Comparison of ENCODE assay signal across 1 cellular context in the genomic region with DNA sequence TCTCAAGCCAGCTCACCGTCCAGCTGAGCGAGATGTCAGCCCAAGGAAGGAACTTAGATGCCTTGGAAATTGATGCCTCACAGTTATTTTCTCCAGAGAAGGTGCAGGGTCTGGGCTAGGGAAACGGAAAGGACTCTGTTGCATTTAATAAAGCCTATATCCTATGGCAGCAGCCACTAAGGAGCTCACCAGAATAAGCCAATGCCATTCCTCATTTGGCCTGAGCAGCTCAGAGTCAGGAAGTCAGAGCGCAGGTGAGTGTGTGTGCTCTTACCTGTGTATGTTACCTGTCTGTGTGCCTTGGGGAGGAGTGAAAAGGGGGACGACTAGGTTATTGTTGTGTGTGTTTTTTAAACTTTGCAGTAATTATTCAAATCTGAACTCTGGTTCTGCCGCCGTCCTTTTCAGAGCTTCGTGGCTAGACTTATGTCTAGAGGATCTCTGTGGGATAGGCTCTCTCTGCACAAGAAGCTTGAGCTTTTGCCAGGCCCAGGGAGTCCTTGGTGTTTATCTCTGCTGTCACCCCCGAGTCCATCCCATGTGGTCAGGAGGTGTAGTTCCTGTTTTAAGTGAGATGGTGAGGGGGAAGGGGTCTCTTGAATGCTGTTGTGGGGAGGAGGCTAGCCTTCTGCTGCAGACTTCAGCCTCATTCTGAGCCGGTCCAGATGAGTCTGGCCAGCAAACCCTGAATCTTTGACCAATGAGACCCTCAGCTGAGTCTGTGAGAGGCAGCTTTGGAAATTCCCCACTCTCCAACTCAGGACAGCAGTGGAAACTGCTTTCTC.
A peak's percentile ranks its signal among the peaks of the same experiment; 100 is the strongest.
TF ChIP-seq lines count a peak whose summit lies in the region.

No MANE protein-coding gene starts in this region.

TF ChIP-seq in K562, 482 proteins besides CTCF, POLR2A, EP300 and RAD21 (continued from another document and continues in another):
- TF ChIP-seq, protein P1, sequence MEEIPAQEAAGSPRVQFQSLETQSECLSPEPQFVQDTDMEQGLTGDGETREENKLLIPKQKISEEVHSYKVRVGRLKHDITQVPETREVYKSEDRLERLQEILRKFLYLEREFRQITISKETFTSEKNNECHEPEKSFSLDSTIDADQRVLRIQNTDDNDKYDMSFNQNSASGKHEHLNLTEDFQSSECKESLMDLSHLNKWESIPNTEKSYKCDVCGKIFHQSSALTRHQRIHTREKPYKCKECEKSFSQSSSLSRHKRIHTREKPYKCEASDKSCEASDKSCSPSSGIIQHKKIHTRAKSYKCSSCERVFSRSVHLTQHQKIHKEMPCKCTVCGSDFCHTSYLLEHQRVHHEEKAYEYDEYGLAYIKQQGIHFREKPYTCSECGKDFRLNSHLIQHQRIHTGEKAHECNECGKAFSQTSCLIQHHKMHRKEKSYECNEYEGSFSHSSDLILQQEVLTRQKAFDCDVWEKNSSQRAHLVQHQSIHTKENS (CRISPR knock-in tag; IDR thresholded peaks at IDR 0.05) = no peak
- TF ChIP-seq, protein P2, sequence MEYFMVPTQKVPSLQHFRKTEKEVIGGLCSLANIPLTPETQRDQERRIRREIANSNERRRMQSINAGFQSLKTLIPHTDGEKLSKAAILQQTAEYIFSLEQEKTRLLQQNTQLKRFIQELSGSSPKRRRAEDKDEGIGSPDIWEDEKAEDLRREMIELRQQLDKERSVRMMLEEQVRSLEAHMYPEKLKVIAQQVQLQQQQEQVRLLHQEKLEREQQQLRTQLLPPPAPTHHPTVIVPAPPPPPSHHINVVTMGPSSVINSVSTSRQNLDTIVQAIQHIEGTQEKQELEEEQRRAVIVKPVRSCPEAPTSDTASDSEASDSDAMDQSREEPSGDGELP (CRISPR knock-in tag; IDR thresholded peaks at IDR 0.05; ENCODE audit: borderline replicate concordance) = 0 out of 2 replicates have a peak, but pooled peaks have one; percentile 3
- TF ChIP-seq HDAC8 (tag; IDR thresholded peaks at IDR 0.05) (no peak), SMARCA4 (IDR thresholded peaks at IDR 0.05) (peak; percentile 50; the same call in 1 of the 2 replicates), TCF7L2 (IDR thresholded peaks at IDR 0.05; ENCODE audit: low read depth, low read length) (no peak), TAL1 (IDR thresholded peaks at IDR 0.05) (0 out of 2 replicates have a peak, but pooled peaks have one; percentile 22), ZNF124 (CRISPR knock-in tag; IDR thresholded peaks at IDR 0.05) (no peak), L3MBTL2 (IDR thresholded peaks at IDR 0.05) (peak; percentile 51), ELF2 (CRISPR knock-in tag; IDR thresholded peaks at IDR 0.05) (no peak), ZNF134 (CRISPR knock-in tag; conservative IDR thresholded peaks at IDR 0.05) (no peak), FOXK2 (conservative IDR thresholded peaks at IDR 0.05 in 1 of 2, IDR thresholded peaks at IDR 0.05 in 1 of 2; ENCODE audit: low read depth in 2 of 2) (peak; percentile 74 to 77; a peak in 2 of 4 replicates), MXI1 (IDR thresholded peaks at IDR 0.05; ENCODE audit: low read depth, low read length) (no peak), KDM4B (IDR thresholded peaks at IDR 0.05; ENCODE audit: borderline replicate concordance in 2 of 2, low read depth in 1 of 2) (no peak), EZH2 (IDR thresholded peaks at IDR 0.05; ENCODE audit: borderline replicate concordance, low read depth, low read length) (no peak), HIVEP1 (CRISPR knock-in tag; IDR thresholded peaks at IDR 0.05) (no peak), ZNF707 (CRISPR knock-in tag; conservative IDR thresholded peaks at IDR 0.05) (no peak), ELF1 (tag; IDR thresholded peaks at IDR 0.05) (no peak), FUS (optimal IDR thresholded peaks at IDR 0.05; ENCODE audit: low read depth, low read length) (no peak), HMG20A (CRISPR knock-in tag; conservative IDR thresholded peaks at IDR 0.05) (no peak), C11orf30 (IDR thresholded peaks at IDR 0.05; ENCODE audit: low read depth) (no peak), TAF1 (IDR thresholded peaks at IDR 0.05; ENCODE audit: control insufficient read depth, extremely low read depth, insufficient read depth, low read length, severe bottlenecking) (no peak), GATA2 (CRISPR knock-in tag; IDR thresholded peaks at IDR 0.05) (no peak), ZNF140 (CRISPR knock-in tag; IDR thresholded peaks at IDR 0.05) (no peak), TEAD4 (IDR thresholded peaks at IDR 0.05; ENCODE audit: low read length) (peak; percentile 29; the same call in 1 of the 2 replicates), TEAD4 (CRISPR knock-in tag; IDR thresholded peaks at IDR 0.05; ENCODE audit: borderline replicate concordance) (no peak), FOXK1 (CRISPR knock-in tag; IDR thresholded peaks at IDR 0.05; ENCODE audit: borderline replicate concordance) (no peak), SPI1 (IDR thresholded peaks at IDR 0.05; ENCODE audit: borderline replicate concordance, low read depth, low read length) (peak; percentile 53; the same call in 1 of the 2 replicates), TRIM24 (IDR thresholded peaks at IDR 0.05) (no peak), ZNF143 (CRISPR knock-in tag; IDR thresholded peaks at IDR 0.05) (no peak), FOXJ3 (CRISPR knock-in tag; IDR thresholded peaks at IDR 0.05) (no peak), RFX7 (CRISPR knock-in tag; IDR thresholded peaks at IDR 0.05) (no peak), SMARCE1 (IDR thresholded peaks at IDR 0.05) (0 out of 2 replicates have a peak, but pooled peaks have one; percentile 17), MEIS2 (IDR thresholded peaks at IDR 0.05; ENCODE audit: partially characterized antibody) (peak; percentile 9), MAFG (tag; conservative IDR thresholded peaks at IDR 0.05) (no peak), XRCC3 (IDR thresholded peaks at IDR 0.05) (no peak), NCOR1 (IDR thresholded peaks at IDR 0.05) (no peak), RCOR1 (IDR thresholded peaks at IDR 0.05; ENCODE audit: borderline replicate concordance in 1 of 2, low read depth in 2 of 2, low read length in 2 of 2) (peak in 1 of 2 experiments; percentile 58; a peak in 1 of 4 replicates), CTBP1 (IDR thresholded peaks at IDR 0.05; ENCODE audit: borderline replicate concordance) (peak; percentile 64), ZNF347 (CRISPR knock-in tag; IDR thresholded peaks at IDR 0.05; ENCODE audit: low read depth) (no peak), NRF1 (conservative IDR thresholded peaks at IDR 0.05 in 1 of 2, IDR thresholded peaks at IDR 0.05 in 1 of 2) (0 out of 4 replicates have a peak, but pooled peaks of 1 of the 2 experiments have one; percentile 18)
- TF ChIP-seq, protein P3, sequence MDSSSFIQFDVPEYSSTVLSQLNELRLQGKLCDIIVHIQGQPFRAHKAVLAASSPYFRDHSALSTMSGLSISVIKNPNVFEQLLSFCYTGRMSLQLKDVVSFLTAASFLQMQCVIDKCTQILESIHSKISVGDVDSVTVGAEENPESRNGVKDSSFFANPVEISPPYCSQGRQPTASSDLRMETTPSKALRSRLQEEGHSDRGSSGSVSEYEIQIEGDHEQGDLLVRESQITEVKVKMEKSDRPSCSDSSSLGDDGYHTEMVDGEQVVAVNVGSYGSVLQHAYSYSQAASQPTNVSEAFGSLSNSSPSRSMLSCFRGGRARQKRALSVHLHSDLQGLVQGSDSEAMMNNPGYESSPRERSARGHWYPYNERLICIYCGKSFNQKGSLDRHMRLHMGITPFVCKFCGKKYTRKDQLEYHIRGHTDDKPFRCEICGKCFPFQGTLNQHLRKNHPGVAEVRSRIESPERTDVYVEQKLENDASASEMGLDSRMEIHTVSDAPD (CRISPR knock-in tag; IDR thresholded peaks at IDR 0.05) = no peak
- TF ChIP-seq, protein P4, sequence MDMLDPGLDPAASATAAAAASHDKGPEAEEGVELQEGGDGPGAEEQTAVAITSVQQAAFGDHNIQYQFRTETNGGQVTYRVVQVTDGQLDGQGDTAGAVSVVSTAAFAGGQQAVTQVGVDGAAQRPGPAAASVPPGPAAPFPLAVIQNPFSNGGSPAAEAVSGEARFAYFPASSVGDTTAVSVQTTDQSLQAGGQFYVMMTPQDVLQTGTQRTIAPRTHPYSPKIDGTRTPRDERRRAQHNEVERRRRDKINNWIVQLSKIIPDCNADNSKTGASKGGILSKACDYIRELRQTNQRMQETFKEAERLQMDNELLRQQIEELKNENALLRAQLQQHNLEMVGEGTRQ (CRISPR knock-in tag; IDR thresholded peaks at IDR 0.05) = no peak
- TF ChIP-seq, protein P5, sequence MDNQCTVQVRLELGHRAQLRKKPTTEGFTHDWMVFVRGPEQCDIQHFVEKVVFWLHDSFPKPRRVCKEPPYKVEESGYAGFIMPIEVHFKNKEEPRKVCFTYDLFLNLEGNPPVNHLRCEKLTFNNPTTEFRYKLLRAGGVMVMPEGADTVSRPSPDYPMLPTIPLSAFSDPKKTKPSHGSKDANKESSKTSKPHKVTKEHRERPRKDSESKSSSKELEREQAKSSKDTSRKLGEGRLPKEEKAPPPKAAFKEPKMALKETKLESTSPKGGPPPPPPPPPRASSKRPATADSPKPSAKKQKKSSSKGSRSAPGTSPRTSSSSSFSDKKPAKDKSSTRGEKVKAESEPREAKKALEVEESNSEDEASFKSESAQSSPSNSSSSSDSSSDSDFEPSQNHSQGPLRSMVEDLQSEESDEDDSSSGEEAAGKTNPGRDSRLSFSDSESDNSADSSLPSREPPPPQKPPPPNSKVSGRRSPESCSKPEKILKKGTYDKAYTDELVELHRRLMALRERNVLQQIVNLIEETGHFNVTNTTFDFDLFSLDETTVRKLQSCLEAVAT (IDR thresholded peaks at IDR 0.05) = no peak
- TF ChIP-seq, protein P6, sequence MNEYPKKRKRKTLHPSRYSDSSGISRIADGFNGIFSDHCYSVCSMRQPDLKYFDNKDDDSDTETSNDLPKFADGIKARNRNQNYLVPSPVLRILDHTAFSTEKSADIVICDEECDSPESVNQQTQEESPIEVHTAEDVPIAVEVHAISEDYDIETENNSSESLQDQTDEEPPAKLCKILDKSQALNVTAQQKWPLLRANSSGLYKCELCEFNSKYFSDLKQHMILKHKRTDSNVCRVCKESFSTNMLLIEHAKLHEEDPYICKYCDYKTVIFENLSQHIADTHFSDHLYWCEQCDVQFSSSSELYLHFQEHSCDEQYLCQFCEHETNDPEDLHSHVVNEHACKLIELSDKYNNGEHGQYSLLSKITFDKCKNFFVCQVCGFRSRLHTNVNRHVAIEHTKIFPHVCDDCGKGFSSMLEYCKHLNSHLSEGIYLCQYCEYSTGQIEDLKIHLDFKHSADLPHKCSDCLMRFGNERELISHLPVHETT (CRISPR knock-in tag; conservative IDR thresholded peaks at IDR 0.05 in 1 of 2, IDR thresholded peaks at IDR 0.05 in 1 of 2) = no peak
- TF ChIP-seq, protein P7, sequence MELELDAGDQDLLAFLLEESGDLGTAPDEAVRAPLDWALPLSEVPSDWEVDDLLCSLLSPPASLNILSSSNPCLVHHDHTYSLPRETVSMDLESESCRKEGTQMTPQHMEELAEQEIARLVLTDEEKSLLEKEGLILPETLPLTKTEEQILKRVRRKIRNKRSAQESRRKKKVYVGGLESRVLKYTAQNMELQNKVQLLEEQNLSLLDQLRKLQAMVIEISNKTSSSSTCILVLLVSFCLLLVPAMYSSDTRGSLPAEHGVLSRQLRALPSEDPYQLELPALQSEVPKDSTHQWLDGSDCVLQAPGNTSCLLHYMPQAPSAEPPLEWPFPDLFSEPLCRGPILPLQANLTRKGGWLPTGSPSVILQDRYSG (tag; conservative IDR thresholded peaks at IDR 0.05; ENCODE audit: low read depth) = no peak
- TF ChIP-seq, protein P8, sequence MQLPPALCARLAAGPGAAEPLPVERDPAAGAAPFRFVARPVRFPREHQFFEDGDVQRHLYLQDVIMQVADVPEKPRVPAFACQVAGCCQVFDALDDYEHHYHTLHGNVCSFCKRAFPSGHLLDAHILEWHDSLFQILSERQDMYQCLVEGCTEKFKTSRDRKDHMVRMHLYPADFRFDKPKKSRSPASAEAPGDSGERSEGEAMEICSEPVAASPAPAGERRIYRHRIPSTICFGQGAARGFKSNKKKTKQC (CRISPR knock-in tag; IDR thresholded peaks at IDR 0.05) = 0 out of 2 replicates have a peak, but pooled peaks have one; percentile 34
- TF ChIP-seq, protein P9, sequence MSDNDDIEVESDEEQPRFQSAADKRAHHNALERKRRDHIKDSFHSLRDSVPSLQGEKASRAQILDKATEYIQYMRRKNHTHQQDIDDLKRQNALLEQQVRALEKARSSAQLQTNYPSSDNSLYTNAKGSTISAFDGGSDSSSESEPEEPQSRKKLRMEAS (CRISPR knock-in tag; IDR thresholded peaks at IDR 0.05) = peak; percentile 28; the same call in 1 of the 2 replicates
- TF ChIP-seq, protein P10, sequence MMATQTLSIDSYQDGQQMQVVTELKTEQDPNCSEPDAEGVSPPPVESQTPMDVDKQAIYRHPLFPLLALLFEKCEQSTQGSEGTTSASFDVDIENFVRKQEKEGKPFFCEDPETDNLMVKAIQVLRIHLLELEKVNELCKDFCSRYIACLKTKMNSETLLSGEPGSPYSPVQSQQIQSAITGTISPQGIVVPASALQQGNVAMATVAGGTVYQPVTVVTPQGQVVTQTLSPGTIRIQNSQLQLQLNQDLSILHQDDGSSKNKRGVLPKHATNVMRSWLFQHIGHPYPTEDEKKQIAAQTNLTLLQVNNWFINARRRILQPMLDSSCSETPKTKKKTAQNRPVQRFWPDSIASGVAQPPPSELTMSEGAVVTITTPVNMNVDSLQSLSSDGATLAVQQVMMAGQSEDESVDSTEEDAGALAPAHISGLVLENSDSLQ (IDR thresholded peaks at IDR 0.05) = peak; percentile 22; the same call in 1 of the 2 replicates
- TF ChIP-seq, protein P11, sequence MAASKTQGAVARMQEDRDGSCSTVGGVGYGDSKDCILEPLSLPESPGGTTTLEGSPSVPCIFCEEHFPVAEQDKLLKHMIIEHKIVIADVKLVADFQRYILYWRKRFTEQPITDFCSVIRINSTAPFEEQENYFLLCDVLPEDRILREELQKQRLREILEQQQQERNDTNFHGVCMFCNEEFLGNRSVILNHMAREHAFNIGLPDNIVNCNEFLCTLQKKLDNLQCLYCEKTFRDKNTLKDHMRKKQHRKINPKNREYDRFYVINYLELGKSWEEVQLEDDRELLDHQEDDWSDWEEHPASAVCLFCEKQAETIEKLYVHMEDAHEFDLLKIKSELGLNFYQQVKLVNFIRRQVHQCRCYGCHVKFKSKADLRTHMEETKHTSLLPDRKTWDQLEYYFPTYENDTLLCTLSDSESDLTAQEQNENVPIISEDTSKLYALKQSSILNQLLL (CRISPR knock-in tag; IDR thresholded peaks at IDR 0.05; ENCODE audit: borderline replicate concordance) = no peak
- TF ChIP-seq, protein P12, sequence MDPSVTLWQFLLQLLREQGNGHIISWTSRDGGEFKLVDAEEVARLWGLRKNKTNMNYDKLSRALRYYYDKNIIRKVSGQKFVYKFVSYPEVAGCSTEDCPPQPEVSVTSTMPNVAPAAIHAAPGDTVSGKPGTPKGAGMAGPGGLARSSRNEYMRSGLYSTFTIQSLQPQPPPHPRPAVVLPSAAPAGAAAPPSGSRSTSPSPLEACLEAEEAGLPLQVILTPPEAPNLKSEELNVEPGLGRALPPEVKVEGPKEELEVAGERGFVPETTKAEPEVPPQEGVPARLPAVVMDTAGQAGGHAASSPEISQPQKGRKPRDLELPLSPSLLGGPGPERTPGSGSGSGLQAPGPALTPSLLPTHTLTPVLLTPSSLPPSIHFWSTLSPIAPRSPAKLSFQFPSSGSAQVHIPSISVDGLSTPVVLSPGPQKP (CRISPR knock-in tag; IDR thresholded peaks at IDR 0.05) = no peak
- TF ChIP-seq, protein P13, sequence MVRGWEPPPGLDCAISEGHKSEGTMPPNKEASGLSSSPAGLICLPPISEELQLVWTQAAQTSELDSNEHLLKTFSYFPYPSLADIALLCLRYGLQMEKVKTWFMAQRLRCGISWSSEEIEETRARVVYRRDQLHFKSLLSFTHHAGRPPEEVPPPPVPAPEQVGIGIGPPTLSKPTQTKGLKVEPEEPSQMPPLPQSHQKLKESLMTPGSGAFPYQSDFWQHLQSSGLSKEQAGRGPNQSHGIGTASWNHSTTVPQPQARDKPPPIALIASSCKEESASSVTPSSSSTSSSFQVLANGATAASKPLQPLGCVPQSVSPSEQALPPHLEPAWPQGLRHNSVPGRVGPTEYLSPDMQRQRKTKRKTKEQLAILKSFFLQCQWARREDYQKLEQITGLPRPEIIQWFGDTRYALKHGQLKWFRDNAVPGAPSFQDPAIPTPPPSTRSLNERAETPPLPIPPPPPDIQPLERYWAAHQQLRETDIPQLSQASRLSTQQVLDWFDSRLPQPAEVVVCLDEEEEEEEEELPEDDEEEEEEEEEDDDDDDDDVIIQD (CRISPR knock-in tag; IDR thresholded peaks at IDR 0.05) = no peak
